17 cellular contexts compared by ENCODE assay signal in the genomic region with DNA sequence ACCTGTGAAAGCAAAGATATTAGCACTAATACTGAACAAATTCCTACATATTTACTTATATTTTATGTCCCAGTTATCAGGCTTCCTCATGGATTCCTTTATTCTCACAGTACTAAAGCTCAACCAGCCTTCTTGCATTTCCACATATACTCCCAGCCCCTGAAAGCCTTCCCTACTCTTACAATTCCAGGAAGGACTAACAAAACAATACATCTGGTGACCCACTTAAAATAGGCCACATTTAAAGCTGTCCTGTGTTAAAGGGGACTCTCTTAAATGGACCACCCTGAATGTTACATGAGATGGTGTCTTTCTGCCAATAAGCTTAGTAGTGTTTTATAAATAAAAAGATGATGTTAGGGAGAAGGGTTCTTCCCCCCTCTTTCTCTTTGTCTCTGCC. TPM values are rescaled to one million over a fixed set of nuclear protein-coding genes. Genes with fewer than 3 reads are reported as not detected.
"Had no signal": no experiment of that assay in that cellular context is flagged by ENCODE, and none has a peak within 500 bp of the region (broad histone marks: within the 10 kb centered on the region; RNA-seq: fewer than 3 reads in every experiment).

No MANE protein-coding gene starts in this region.

- H3K4me3 ChIP-seq: right lobe of liver, uterus had no signal

- H3K27ac Mint-ChIP-seq: activated CD8-positive, alpha-beta T cell treated with anti-CD3 and anti-CD28 coated beads for 36 hours; activated T-cell treated with anti-CD3 and anti-CD28 coated beads, Interleukin-2, amount 50 U/mL, for 72 hours; T-cell had no signal

- H3K36me3 Mint-ChIP-seq: T-cell had no signal

- DNase-seq: activated CD8-positive, alpha-beta memory T cell treated with anti-CD3 and anti-CD28 coated beads, Interleukin-2, amount 50 U/mL, for 4 hours; activated CD8-positive, alpha-beta T cell treated with anti-CD3 and anti-CD28 coated beads for 36 hours; activated gamma-delta T cell treated with Interleukin-2 at 50 U/mL for 16 hours; activated T-cell treated with anti-CD3 and anti-CD28 coated beads, Interleukin-2, amount 50 U/mL, for 72 hours; central memory CD4-positive, alpha-beta T cell; effector memory CD4-positive, alpha-beta T cell; mesendoderm; posterior cingulate gyrus; right lobe of liver; stimulated activated CD4-positive, alpha-beta T cell treated with anti-CD3 and anti-CD28 coated beads, Interleukin-2, amount 100 ng/mL, for 24 hours; stimulated activated naive CD4-positive, alpha-beta T cell; T-cell; uterus had no signal

- H3K27ac ChIP-seq: epithelial cell of prostate, right lobe of liver, VCaP had no signal

- H3K4me1 Mint-ChIP-seq: T-cell had no signal

- H3K9me3 ChIP-seq: right lobe of liver, uterus had no signal

- H3K27me3 ChIP-seq: right lobe of liver, uterus had no signal

- H3K4me1 ChIP-seq: uterus had no signal

- H3K4me3 Mint-ChIP-seq: activated CD8-positive, alpha-beta T cell treated with anti-CD3 and anti-CD28 coated beads for 36 hours; activated T-cell treated with anti-CD3 and anti-CD28 coated beads, Interleukin-2, amount 50 U/mL, for 72 hours; T-cell had no signal

- ATAC-seq: activated CD8-positive, alpha-beta T cell treated with anti-CD3 and anti-CD28 coated beads for 36 hours; activated T-cell treated with anti-CD3 and anti-CD28 coated beads, Interleukin-2, amount 50 U/mL, for 72 hours; T-cell had no signal

- H3K36me3 ChIP-seq: right lobe of liver, uterus had no signal

- H3K9me3 Mint-ChIP-seq: activated CD8-positive, alpha-beta T cell treated with anti-CD3 and anti-CD28 coated beads for 36 hours; T-cell had no signal

RNA-seq across cellular contexts. Expression of gene NTMT2, which starts 54.4 kb away (rescaled TPM):
- total RNA-seq: activated CD8-positive, alpha-beta T cell treated with anti-CD3 and anti-CD28 coated beads for 36 hours; activated T-cell treated with anti-CD3 and anti-CD28 coated beads, Interleukin-2, amount 50 U/mL, for 72 hours; left lobe of liver; right lobe of liver; SK-MEL-5; T-cell; uterus had no signal
